In the genomic region with DNA sequence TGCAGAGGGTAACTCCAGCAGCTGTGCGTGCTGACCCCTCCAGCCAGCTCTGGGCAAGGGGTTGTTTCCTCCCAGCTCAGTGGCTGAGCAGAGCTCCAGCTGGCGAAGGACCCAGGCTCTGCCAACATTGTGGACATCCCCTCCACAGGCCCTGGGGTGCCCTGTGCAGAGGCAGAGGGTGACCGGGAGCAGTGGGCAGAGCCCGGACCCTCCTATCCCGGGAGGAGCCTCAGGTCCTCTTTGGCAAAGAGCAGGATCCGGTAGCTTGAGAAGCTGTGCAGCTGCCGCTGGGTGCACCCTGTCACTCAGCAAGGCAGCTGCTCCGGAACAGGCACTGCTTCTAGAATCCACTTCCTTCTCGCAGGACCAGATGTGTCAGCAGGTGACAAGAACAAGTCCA, we compare ENCODE assay signal across 28 cellular contexts.
"Had no signal": no experiment of that assay in that cellular context is flagged by ENCODE, and none has a peak within 500 bp of the region (broad histone marks: within the 10 kb centered on the region; RNA-seq: fewer than 3 reads in every experiment).

No MANE protein-coding gene starts in this region.

- H3K27me3 ChIP-seq: MG63 had no signal

- H3K9me3 ChIP-seq: MG63 had no signal

- H3K4me3 Mint-ChIP-seq: activated CD4-positive, alpha-beta memory T cell treated with anti-CD3 and anti-CD28 coated beads for 36 hours; activated CD4-positive, alpha-beta T cell treated with anti-CD3 and anti-CD28 coated beads, Interleukin-2, amount 10 ng/mL, durations not matched to agents 7 days and 5 days; activated naive CD4-positive, alpha-beta T cell treated with anti-CD3 and anti-CD28 coated beads for 36 hours; activated naive CD8-positive, alpha-beta T cell; activated T-cell treated with anti-CD3 and anti-CD28 coated beads, Interleukin-2, amount 50 U/mL, for 4 hours; T-cell had no signal

- H3K4me2 ChIP-seq: KMS-11 had no signal

- H3K4me1 Mint-ChIP-seq: activated CD4-positive, alpha-beta T cell treated with anti-CD3 and anti-CD28 coated beads, Interleukin-2, amount 10 ng/mL, durations not matched to agents 7 days and 5 days; T-cell had no signal

- H3K27ac Mint-ChIP-seq: activated CD4-positive, alpha-beta memory T cell treated with anti-CD3 and anti-CD28 coated beads for 36 hours; activated CD4-positive, alpha-beta T cell treated with anti-CD3 and anti-CD28 coated beads, Interleukin-2, amount 10 ng/mL, durations not matched to agents 7 days and 5 days; activated naive CD4-positive, alpha-beta T cell treated with anti-CD3 and anti-CD28 coated beads for 36 hours; activated naive CD8-positive, alpha-beta T cell; T-cell had no signal

- H3K27ac ChIP-seq: KMS-11, SK-N-MC, VCaP had no signal

- H3K36me3 ChIP-seq: MG63 had no signal

- H3K27me3 Mint-ChIP-seq: activated CD4-positive, alpha-beta memory T cell treated with anti-CD3 and anti-CD28 coated beads for 36 hours; activated CD4-positive, alpha-beta T cell treated with anti-CD3 and anti-CD28 coated beads, Interleukin-2, amount 10 ng/mL, durations not matched to agents 7 days and 5 days; activated naive CD8-positive, alpha-beta T cell; T-cell had no signal

- H3K4me3 ChIP-seq: MG63, SK-N-MC had no signal

- ATAC-seq: activated T-cell treated with anti-CD3 and anti-CD28 coated beads, Interleukin-2, amount 50 U/mL, for 4 hours; PC-3; T-cell had no signal

- H3K9ac ChIP-seq: KMS-11 had no signal

- DNase-seq: activated CD4-positive, alpha-beta memory T cell treated with anti-CD3 and anti-CD28 coated beads for 36 hours; activated CD4-positive, alpha-beta T cell treated with anti-CD3 and anti-CD28 coated beads, Interleukin-2, amount 10 ng/mL, durations not matched to agents 7 days and 5 days; activated CD4-positive, CD25-positive, alpha-beta regulatory T cell; activated CD8-positive, alpha-beta memory T cell treated with anti-CD3 and anti-CD28 coated beads for 24 hours; activated effector memory CD4-positive, alpha-beta T cell treated with anti-CD3 and anti-CD28 coated beads, Interleukin-2, amount 50 U/mL, for 16 hours; activated naive CD4-positive, alpha-beta T cell treated with anti-CD3 and anti-CD28 coated beads for 36 hours; activated T-cell treated with anti-CD3 and anti-CD28 coated beads, Interleukin-2, amount 50 U/mL, for 4 hours; amygdala; caudate nucleus; MG63; NCI-H1092; NCI-H1417; NCI-H1694; NCI-H2029; NCI-H2107; NCI-H2171 treated with DMSO at 0.1 percent for 48 hours; NCI-H226; NCI-H526; NCI-H774; PC-3; SIG-M5; T-cell; T-helper 2 cell; T1000 had no signal

- H3K36me3 Mint-ChIP-seq: T-cell had no signal
